Comparison of ENCODE assay signal across 2 cellular contexts in genomic region chr19:40862785-40863184, GRCh38.
TF ChIP-seq lines count a peak whose summit lies in the region.

No MANE protein-coding gene starts in this region.

TF ChIP-seq in liver, 16 proteins besides CTCF, POLR2A, EP300 and RAD21:
- no peak for TF ChIP-seq TAF1 (conservative IDR thresholded peaks at IDR 0.05)
- TF ChIP-seq YY1 (IDR thresholded peaks at IDR 0.05), result no peak
- peak; percentile 35 to 47 for TF ChIP-seq HNF4A (conservative IDR thresholded peaks at IDR 0.05)
- TF ChIP-seq FOXA1 (IDR thresholded peaks at IDR 0.05), result no peak
- TF ChIP-seq JUND (IDR thresholded peaks at IDR 0.05), result no peak
- TF ChIP-seq NR2F2 (IDR thresholded peaks at IDR 0.05), result no peak
- TF ChIP-seq HNF4G (IDR thresholded peaks at IDR 0.05), result no peak
- TF ChIP-seq ZBTB33 (IDR thresholded peaks at IDR 0.05), result no peak
- no peak for TF ChIP-seq EGR1 (IDR thresholded peaks at IDR 0.05; ENCODE audit: low read depth in 2 of 2)
- TF ChIP-seq FOXA2 (IDR thresholded peaks at IDR 0.05), result no peak
- TF ChIP-seq SP1 (IDR thresholded peaks at IDR 0.05), result peak; percentile 34
- TF ChIP-seq ATF3 (IDR thresholded peaks at IDR 0.05), result no peak
- TF ChIP-seq REST (IDR thresholded peaks at IDR 0.05), result no peak
- TF ChIP-seq GABPA (IDR thresholded peaks at IDR 0.05 in 1 of 2, conservative IDR thresholded peaks at IDR 0.05 in 1 of 2), result no peak
- TF ChIP-seq RXRA (IDR thresholded peaks at IDR 0.05), result peak; percentile 30 to 31
- TF ChIP-seq MAX (IDR thresholded peaks at IDR 0.05), result no peak

TF ChIP-seq in HepG2, 621 proteins besides CTCF, POLR2A, EP300 and RAD21:
- TF ChIP-seq NR3C1 (CRISPR knock-in tag; IDR thresholded peaks at IDR 0.05), result no peak
- no peak for TF ChIP-seq ZC3H13 (CRISPR knock-in tag; IDR thresholded peaks at IDR 0.05)
- TF ChIP-seq HNF1B (CRISPR knock-in tag; IDR thresholded peaks at IDR 0.05), result no peak
- no peak for TF ChIP-seq CEBPG (CRISPR knock-in tag; IDR thresholded peaks at IDR 0.05)
- no peak for TF ChIP-seq SNAPC5 (CRISPR knock-in tag; IDR thresholded peaks at IDR 0.05; ENCODE audit: borderline replicate concordance)
- TF ChIP-seq CBX1 (IDR thresholded peaks at IDR 0.05; ENCODE audit: low read depth), result no peak
- no peak for TF ChIP-seq ZKSCAN5 (CRISPR knock-in tag; IDR thresholded peaks at IDR 0.05)
- TF ChIP-seq SAP130 (CRISPR knock-in tag; IDR thresholded peaks at IDR 0.05; ENCODE audit: low read depth), result no peak
- no peak for TF ChIP-seq NKX3-1 (CRISPR knock-in tag; IDR thresholded peaks at IDR 0.05)
- TF ChIP-seq YEATS4 (CRISPR knock-in tag; IDR thresholded peaks at IDR 0.05; ENCODE audit: borderline replicate concordance), result no peak
- TF ChIP-seq HOXA3 (CRISPR knock-in tag; IDR thresholded peaks at IDR 0.05), result no peak
- no peak for TF ChIP-seq PHF8 (CRISPR knock-in tag; IDR thresholded peaks at IDR 0.05)
- no peak for TF ChIP-seq HHEX (CRISPR knock-in tag; IDR thresholded peaks at IDR 0.05)
- no peak for TF ChIP-seq ATF5 (CRISPR knock-in tag; IDR thresholded peaks at IDR 0.05; ENCODE audit: low read depth)
